In the genomic region with DNA sequence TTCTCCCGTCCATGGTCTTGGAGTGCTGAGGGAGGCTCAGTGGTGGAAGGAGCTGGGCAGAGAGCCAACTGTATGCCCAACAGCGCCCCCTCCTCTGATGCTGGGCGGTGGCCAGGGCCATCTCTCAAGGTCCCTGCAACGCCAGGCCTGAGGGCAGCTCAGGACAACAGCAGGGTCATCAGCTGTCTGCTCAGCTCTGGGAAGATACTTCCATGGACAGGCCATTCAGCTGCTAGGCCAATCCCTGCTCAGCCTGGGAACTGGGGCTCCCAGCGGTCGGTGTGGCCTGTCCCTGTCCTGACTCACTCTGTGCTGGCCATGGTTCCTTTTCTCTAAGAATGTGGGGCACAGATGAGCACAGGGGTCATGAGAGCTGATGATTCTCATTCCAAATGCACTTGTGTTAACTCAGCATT, we compare ENCODE assay signal across 21 cellular contexts.
DNase-seq lines count a peak whose midpoint lies in the region; ATAC-seq, FAIRE-seq and TF ChIP-seq lines count a peak whose summit lies in the region.
"Had no signal": no experiment of that assay in that cellular context is flagged by ENCODE, and none has a peak within 500 bp of the region (broad histone marks: within the 10 kb centered on the region; RNA-seq: fewer than 3 reads in every experiment).

No MANE protein-coding gene starts in this region.

- CTCF ChIA-PET in activated CD4-positive, alpha-beta memory T cell treated with anti-CD3 and anti-CD28 coated beads, Interleukin-2, amount 10 ng/mL, durations not matched to agents 7 days and 5 days (lab: Charles Lee): no interaction called here
- CTCF ChIA-PET in activated CD4-positive, alpha-beta memory T cell treated with anti-CD3 and anti-CD28 coated beads for 36 hours (lab: Charles Lee): no interaction called here
- CTCF ChIA-PET in K562 (lab: Yijun Ruan, JAX; ENCODE audit: low intra/inter-chr PET ratio): no interaction called here

- ATAC-seq in K562 (no peak; the same call in 1 of the 3 replicates), HG02798 (IDR thresholded peaks at IDR 0.05; ENCODE audit: poor library complexity, unreplicated experiment) (no peak), esophagus mucosa (no peak)
- ATAC-seq: A549; left lung; naive thymus-derived CD8-positive, alpha-beta T cell; Panc1; right lobe of liver; stimulated activated effector memory CD8-positive, alpha-beta T cell treated with anti-CD3 and anti-CD28 coated beads, Interleukin-12 subunit alpha, Interleukin-12 subunit beta, amount 100 ng/mL, for 72 hours had no signal

- no peak for TF ChIP-seq RAD21 in K562 (CRISPR knock-in tag; conservative IDR thresholded peaks at IDR 0.05 in 1 of 2, IDR thresholded peaks at IDR 0.05 in 1 of 2)

- H3K27me3 Mint-ChIP-seq in activated CD4-positive, alpha-beta memory T cell treated with anti-CD3 and anti-CD28 coated beads, Interleukin-2, amount 10 ng/mL, durations not matched to agents 7 days and 5 days: no peaks in the 10 kb centered on the region
- H3K27me3 Mint-ChIP-seq in activated CD4-positive, alpha-beta memory T cell treated with anti-CD3 and anti-CD28 coated beads for 36 hours: no peaks in the 10 kb centered on the region

- peaks cover 2% of the 10 kb centered on the region for H3K4me1 Mint-ChIP-seq in activated CD4-positive, alpha-beta memory T cell treated with anti-CD3 and anti-CD28 coated beads, Interleukin-2, amount 10 ng/mL, durations not matched to agents 7 days and 5 days
- H3K4me1 Mint-ChIP-seq in activated CD4-positive, alpha-beta memory T cell treated with anti-CD3 and anti-CD28 coated beads for 36 hours (ENCODE audit: low read depth): no peaks in the 10 kb centered on the region
- H3K4me1 Mint-ChIP-seq: stimulated activated effector memory CD8-positive, alpha-beta T cell treated with anti-CD3 and anti-CD28 coated beads, Interleukin-12 subunit alpha, Interleukin-12 subunit beta, amount 100 ng/mL, for 72 hours had no signal

- H3K9me3 Mint-ChIP-seq in activated CD4-positive, alpha-beta memory T cell treated with anti-CD3 and anti-CD28 coated beads, Interleukin-2, amount 10 ng/mL, durations not matched to agents 7 days and 5 days: no peaks in the 10 kb centered on the region
- H3K9me3 Mint-ChIP-seq in activated CD4-positive, alpha-beta memory T cell treated with anti-CD3 and anti-CD28 coated beads for 36 hours: no peaks in the 10 kb centered on the region
- H3K9me3 Mint-ChIP-seq: naive thymus-derived CD8-positive, alpha-beta T cell; stimulated activated effector memory CD8-positive, alpha-beta T cell treated with anti-CD3 and anti-CD28 coated beads, Interleukin-12 subunit alpha, Interleukin-12 subunit beta, amount 100 ng/mL, for 72 hours; T-helper 1 cell treated with Interleukin-12 subunit alpha and Interleukin-12 subunit beta and Interleukin-4 antibody, amounts not matched to agents 30 μg/mL and 1 μg/mL, for 36 hours had no signal

- H3K9me3 ChIP-seq in K562 (replicated peaks; ENCODE audit: control insufficient read depth, insufficient read depth, low read depth, low read length): no peaks in the 10 kb centered on the region
- H3K9me3 ChIP-seq in stomach: no peaks in the 10 kb centered on the region
- H3K9me3 ChIP-seq: A549, HAP-1, left lung, right lobe of liver had no signal

- in situ Hi-C loops in K562 (cut with MboI): no loop called here

- no peak overlapping the region for H2AFZ ChIP-seq in K562 (ENCODE audit: low read depth, low read length)

- no peaks in the 10 kb centered on the region for H3K9me1 ChIP-seq in K562 (ENCODE audit: control insufficient read depth, insufficient read depth, low read length)

- intact Hi-C loops in activated CD4-positive, alpha-beta memory T cell treated with anti-CD3 and anti-CD28 coated beads for 36 hours (cut with micrococcal nuclease): no loop called here
- intact Hi-C loops in K562 (cut with micrococcal nuclease): no loop called here
- intact Hi-C loops in stomach (cut with DNase I; ENCODE audit: low total_unique reads): no loop called here

- POLR2A ChIA-PET in activated CD4-positive, alpha-beta memory T cell treated with anti-CD3 and anti-CD28 coated beads, Interleukin-2, amount 10 ng/mL, durations not matched to agents 7 days and 5 days (lab: Charles Lee): no interaction called here
- POLR2A ChIA-PET in activated CD4-positive, alpha-beta memory T cell treated with anti-CD3 and anti-CD28 coated beads for 36 hours (lab: Charles Lee): no interaction called here
- POLR2A ChIA-PET in K562 (lab: Yijun Ruan, JAX): no interaction called here

- no peak for TF ChIP-seq CTCF in K562 (IDR thresholded peaks at IDR 0.05 in 2 of 3, conservative IDR thresholded peaks at IDR 0.05 in 1 of 3; ENCODE audit: insufficient read depth in 2 of 3, low read depth in 1 of 3, low read length in 3 of 3)
- TF ChIP-seq CTCF in stomach (IDR thresholded peaks at IDR 0.05): no peak

- H3K4me1 ChIP-seq in K562 (replicated peaks in 1 of 2; ENCODE audit: control insufficient read depth in 2 of 2, insufficient read depth in 2 of 2, low read length in 2 of 2) (no peaks in the 10 kb centered on the region), stomach (peaks cover 0 to 5% (median 0%) of the 10 kb centered on the region in 4 donors)
- H3K4me1 ChIP-seq: A549, HAP-1, left lung, right lobe of liver had no signal

- no peak overlapping the region for H3K4me3 Mint-ChIP-seq in activated CD4-positive, alpha-beta memory T cell treated with anti-CD3 and anti-CD28 coated beads, Interleukin-2, amount 10 ng/mL, durations not matched to agents 7 days and 5 days
- H3K4me3 Mint-ChIP-seq in activated CD4-positive, alpha-beta memory T cell treated with anti-CD3 and anti-CD28 coated beads for 36 hours: no peak overlapping the region
- H3K4me3 Mint-ChIP-seq: naive thymus-derived CD8-positive, alpha-beta T cell; stimulated activated effector memory CD8-positive, alpha-beta T cell treated with anti-CD3 and anti-CD28 coated beads, Interleukin-12 subunit alpha, Interleukin-12 subunit beta, amount 100 ng/mL, for 72 hours; T-helper 1 cell treated with Interleukin-12 subunit alpha and Interleukin-12 subunit beta and Interleukin-4 antibody, amounts not matched to agents 30 μg/mL and 1 μg/mL, for 36 hours had no signal

- H3K27ac Mint-ChIP-seq in activated CD4-positive, alpha-beta memory T cell treated with anti-CD3 and anti-CD28 coated beads, Interleukin-2, amount 10 ng/mL, durations not matched to agents 7 days and 5 days: no peak overlapping the region
- H3K27ac Mint-ChIP-seq in activated CD4-positive, alpha-beta memory T cell treated with anti-CD3 and anti-CD28 coated beads for 36 hours: no peak overlapping the region
- H3K27ac Mint-ChIP-seq: naive thymus-derived CD8-positive, alpha-beta T cell; stimulated activated effector memory CD8-positive, alpha-beta T cell treated with anti-CD3 and anti-CD28 coated beads, Interleukin-12 subunit alpha, Interleukin-12 subunit beta, amount 100 ng/mL, for 72 hours; T-helper 1 cell treated with Interleukin-12 subunit alpha and Interleukin-12 subunit beta and Interleukin-4 antibody, amounts not matched to agents 30 μg/mL and 1 μg/mL, for 36 hours had no signal

- H3K36me3 Mint-ChIP-seq in activated CD4-positive, alpha-beta memory T cell treated with anti-CD3 and anti-CD28 coated beads, Interleukin-2, amount 10 ng/mL, durations not matched to agents 7 days and 5 days (ENCODE audit: low read depth): no peaks in the 10 kb centered on the region
- no peaks in the 10 kb centered on the region for H3K36me3 Mint-ChIP-seq in activated CD4-positive, alpha-beta memory T cell treated with anti-CD3 and anti-CD28 coated beads for 36 hours
- H3K36me3 Mint-ChIP-seq: naive thymus-derived CD8-positive, alpha-beta T cell; stimulated activated effector memory CD8-positive, alpha-beta T cell treated with anti-CD3 and anti-CD28 coated beads, Interleukin-12 subunit alpha, Interleukin-12 subunit beta, amount 100 ng/mL, for 72 hours had no signal

- peaks cover 2 to 25% of the 10 kb centered on the region in 2 experiments; a peak in 2 of 5 replicates for H3K27me3 ChIP-seq in K562 (ENCODE audit: control insufficient read depth in 2 of 2, insufficient read depth in 2 of 2, low read length in 2 of 2)
- no peaks in the 10 kb centered on the region for H3K27me3 ChIP-seq in stomach
- H3K27me3 ChIP-seq: left lung, right lobe of liver had no signal

- no peak for TF ChIP-seq EP300 in K562 (IDR thresholded peaks at IDR 0.05; ENCODE audit: low read length)
- TF ChIP-seq EP300 in stomach (IDR thresholded peaks at IDR 0.05): no peak

- no peak overlapping the region for H3K9ac ChIP-seq in K562 (ENCODE audit: insufficient read depth in 1 of 2, low read depth in 2 of 2, low read length in 2 of 2)

- no peaks in the 10 kb centered on the region; the same call in 1 of the 2 replicates for H4K20me1 ChIP-seq in K562 (replicated peaks; ENCODE audit: control insufficient read depth, insufficient read depth, low read length)

- BruUV-seq in K562 (replicated peaks; lab: Mats Ljungman, UMichigan): no TSS peak

- no peak for FAIRE-seq in K562 (lab: Jason Lieb, UNC)
- FAIRE-seq: A549, colon had no signal

- H3K27ac ChIP-seq in K562 (ENCODE audit: extremely low read depth, low read depth, low read length) (no peak overlapping the region), stomach (no peak overlapping the region)
- H3K27ac ChIP-seq: A549, left lung, right lobe of liver had no signal

- peak; percentile 11 for DNase-seq in activated CD4-positive, alpha-beta memory T cell treated with anti-CD3 and anti-CD28 coated beads, Interleukin-2, amount 10 ng/mL, durations not matched to agents 7 days and 5 days
- DNase-seq in activated CD4-positive, alpha-beta memory T cell treated with anti-CD3 and anti-CD28 coated beads for 36 hours: no peak
- no peak for DNase-seq in K562 (ENCODE audit: extremely low read depth in 1 of 4, low spot score in 3 of 4)
- DNase-seq in hepatic stellate cell (ENCODE audit: low spot score): peak; percentile 45
- peak; percentile 17 for DNase-seq in stomach
- DNase-seq in NCI-H187 (lab: John Stamatoyannopoulos, UW): no peak
- DNase-seq: KBM-7; left lung; naive thymus-derived CD8-positive, alpha-beta T cell; NCI-H1436; NCI-H510A treated with DMSO at 0.1 percent for 48 hours; stimulated activated CD4-positive, alpha-beta T cell treated with anti-CD3 and anti-CD28 coated beads, Interleukin-4, amount 100 ng/mL, for 4 hours had no signal

- H3K4me3 ChIP-seq in K562: no peak overlapping the region
- H3K4me3 ChIP-seq in stomach: no peak overlapping the region
- H3K4me3 ChIP-seq: A549, HAP-1, left lung, right lobe of liver had no signal

- no peak for TF ChIP-seq POLR2A in K562 (conservative IDR thresholded peaks at IDR 0.05)
- TF ChIP-seq POLR2A in stomach (IDR thresholded peaks at IDR 0.05): no peak

- H3K79me2 ChIP-seq in K562 (ENCODE audit: control insufficient read depth, insufficient read depth, low read length): no peaks in the 10 kb centered on the region

- whole genome bisulfite sequencing in K562 (ENCODE audit: insufficient coverage, low coverage, missing lambda C conversion rate): 0% methylated on average over 6 of the region's 6 CpGs
- 57 to 81% (median 70%) methylated on average over 6 of the region's 6 CpGs for WGBS in stomach, 5 donors

- H3K36me3 ChIP-seq in K562 (ENCODE audit: control insufficient read depth, insufficient read depth, low read length) (no peaks in the 10 kb centered on the region), stomach (no peaks in the 10 kb centered on the region)
- H3K36me3 ChIP-seq: HAP-1, left lung, right lobe of liver had no signal

- H3K4me2 ChIP-seq in K562 (ENCODE audit: insufficient read depth, low read length): no peak overlapping the region
- H3K4me2 ChIP-seq: A549 had no signal

TF ChIP-seq in K562, 482 proteins besides CTCF, POLR2A, EP300 and RAD21 (continues in another document):
- peak; percentile 53 for TF ChIP-seq NFIC (IDR thresholded peaks at IDR 0.05)

Comparison
In these comparisons a context has a peak if more than half of its experiments do, and no peak if none do; other contexts are left out.
1. DNase-seq: peak in activated CD4-positive, alpha-beta memory T cell treated with anti-CD3 and anti-CD28 coated beads, Interleukin-2, amount 10 ng/mL, durations not matched to agents 7 days and 5 days (single experiment), hepatic stellate cell (single experiment) and stomach (single experiment); none in activated CD4-positive, alpha-beta memory T cell treated with anti-CD3 and anti-CD28 coated beads for 36 hours (single experiment), K562 (0 of 4) and NCI-H187 (0 of 2).